ENCODE assay signal across 1 cellular context in the genomic region with DNA sequence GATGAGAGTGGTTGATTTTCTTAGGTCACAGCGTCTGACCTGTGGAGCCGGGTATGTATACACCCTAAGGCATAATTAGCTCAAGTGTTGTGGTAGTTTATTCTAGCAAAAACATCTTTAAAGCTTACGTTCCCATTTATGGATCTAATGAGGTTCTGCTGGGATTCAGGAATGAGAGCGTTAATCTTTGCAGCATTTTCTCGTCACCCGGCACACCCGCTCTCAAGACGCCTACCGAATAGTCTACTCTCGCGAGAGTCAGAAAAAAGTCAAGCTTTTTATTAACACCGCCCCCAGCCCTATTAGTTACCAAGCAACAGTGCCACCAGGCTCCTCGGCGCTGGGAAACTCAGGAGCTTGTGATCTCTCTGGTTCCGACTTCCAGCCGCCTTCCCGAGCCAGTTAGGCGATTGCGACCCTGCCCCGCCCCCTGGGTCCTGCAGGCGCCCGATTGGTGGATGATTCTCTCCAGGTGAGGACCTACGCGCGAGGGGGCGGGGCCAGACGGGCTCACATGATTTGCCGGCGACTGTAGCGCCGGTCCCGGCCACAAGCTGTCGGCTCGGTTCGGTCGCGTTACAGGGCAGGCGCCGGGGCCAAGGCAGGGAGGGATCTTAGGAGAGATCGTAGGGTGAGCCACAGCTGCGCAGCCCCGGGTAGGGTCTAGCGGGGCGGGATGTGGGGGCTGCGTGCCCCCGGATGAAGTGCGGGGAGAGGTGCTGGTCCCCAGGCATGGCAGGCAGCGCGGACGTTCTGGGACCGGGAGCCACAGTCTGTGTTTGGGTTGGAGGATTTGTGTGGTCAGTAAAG.
A peak's percentile ranks its signal among the peaks of the same experiment; 100 is the strongest.
TF ChIP-seq lines count a peak whose summit lies in the region.

PFKFB2 (plus strand) TSS at position 540 of the 810 bp plus-strand sequence. CDS start 1,443 bp downstream, outside the sequence.

TF ChIP-seq in GM12878, 131 proteins besides CTCF, POLR2A, EP300 and RAD21 (continued from another document):
- peak; percentile 39; the same call in 1 of the 2 replicates for TF ChIP-seq MXI1 (IDR thresholded peaks at IDR 0.05; ENCODE audit: low read depth, low read length)
- TF ChIP-seq, protein P1, sequence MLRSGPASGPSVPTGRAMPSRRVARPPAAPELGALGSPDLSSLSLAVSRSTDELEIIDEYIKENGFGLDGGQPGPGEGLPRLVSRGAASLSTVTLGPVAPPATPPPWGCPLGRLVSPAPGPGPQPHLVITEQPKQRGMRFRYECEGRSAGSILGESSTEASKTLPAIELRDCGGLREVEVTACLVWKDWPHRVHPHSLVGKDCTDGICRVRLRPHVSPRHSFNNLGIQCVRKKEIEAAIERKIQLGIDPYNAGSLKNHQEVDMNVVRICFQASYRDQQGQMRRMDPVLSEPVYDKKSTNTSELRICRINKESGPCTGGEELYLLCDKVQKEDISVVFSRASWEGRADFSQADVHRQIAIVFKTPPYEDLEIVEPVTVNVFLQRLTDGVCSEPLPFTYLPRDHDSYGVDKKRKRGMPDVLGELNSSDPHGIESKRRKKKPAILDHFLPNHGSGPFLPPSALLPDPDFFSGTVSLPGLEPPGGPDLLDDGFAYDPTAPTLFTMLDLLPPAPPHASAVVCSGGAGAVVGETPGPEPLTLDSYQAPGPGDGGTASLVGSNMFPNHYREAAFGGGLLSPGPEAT (IDR thresholded peaks at IDR 0.05; ENCODE audit: low read depth) = 0 out of 2 replicates have a peak, but pooled peaks have one; percentile 26
- TF ChIP-seq NBN (IDR thresholded peaks at IDR 0.05) = 0 out of 2 replicates have a peak, but pooled peaks have one; percentile 1
- peak; percentile 99 for TF ChIP-seq CHD2 (IDR thresholded peaks at IDR 0.05; ENCODE audit: borderline replicate concordance, low read depth, low read length)
- TF ChIP-seq MAX (IDR thresholded peaks at IDR 0.05; ENCODE audit: low read depth, low read length) = peak; percentile 38; the same call in 1 of the 2 replicates
- TF ChIP-seq, protein P2, sequence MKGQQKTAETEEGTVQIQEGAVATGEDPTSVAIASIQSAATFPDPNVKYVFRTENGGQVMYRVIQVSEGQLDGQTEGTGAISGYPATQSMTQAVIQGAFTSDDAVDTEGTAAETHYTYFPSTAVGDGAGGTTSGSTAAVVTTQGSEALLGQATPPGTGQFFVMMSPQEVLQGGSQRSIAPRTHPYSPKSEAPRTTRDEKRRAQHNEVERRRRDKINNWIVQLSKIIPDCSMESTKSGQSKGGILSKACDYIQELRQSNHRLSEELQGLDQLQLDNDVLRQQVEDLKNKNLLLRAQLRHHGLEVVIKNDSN (IDR thresholded peaks at IDR 0.05; ENCODE audit: borderline replicate concordance, extremely low read length, insufficient read depth, low read depth, low read length) = peak; percentile 52
- peak; percentile 43 for TF ChIP-seq YY1 (IDR thresholded peaks at IDR 0.05; ENCODE audit: low read depth, low read length)
- no peak for TF ChIP-seq CEBPB (IDR thresholded peaks at IDR 0.05; ENCODE audit: borderline replicate concordance in 1 of 2, low read depth in 2 of 2, low read length in 2 of 2)
- peak; percentile 38; the same call in 1 of the 2 replicates for TF ChIP-seq CREB1 (IDR thresholded peaks at IDR 0.05; ENCODE audit: low read depth)
- peak; percentile 71 for TF ChIP-seq CBFB (IDR thresholded peaks at IDR 0.05; ENCODE audit: low read depth)
- TF ChIP-seq BHLHE40 (IDR thresholded peaks at IDR 0.05; ENCODE audit: borderline replicate concordance in 1 of 2, low read depth in 2 of 2, low read length in 1 of 2) = peak; percentile 22 to 54; a peak in 2 of 4 replicates
- peak; percentile 21 for TF ChIP-seq RELA (IDR thresholded peaks at IDR 0.05; ENCODE audit: borderline replicate concordance, partially characterized antibody)
- TF ChIP-seq RCOR1 (conservative IDR thresholded peaks at IDR 0.05; ENCODE audit: low read depth, low read length) = peak; percentile 97; the same call in 1 of the 2 replicates
- TF ChIP-seq CBX3 (IDR thresholded peaks at IDR 0.05; ENCODE audit: borderline replicate concordance, low read depth) = no peak
- 0 out of 2 replicates have a peak, but pooled peaks have one; percentile 27 for TF ChIP-seq STAT1 (conservative IDR thresholded peaks at IDR 0.05)
- peak; percentile 60; the same call in 1 of the 2 replicates for TF ChIP-seq HDGF (IDR thresholded peaks at IDR 0.05)
- no peak for TF ChIP-seq FOXK2 (IDR thresholded peaks at IDR 0.05)
- TF ChIP-seq KLF5 (IDR thresholded peaks at IDR 0.05; ENCODE audit: partially characterized antibody) = peak; percentile 29
- no peak for TF ChIP-seq PML (IDR thresholded peaks at IDR 0.05; ENCODE audit: low read length)
- 0 out of 2 replicates have a peak, but pooled peaks have one; percentile 42 for TF ChIP-seq DPF2 (IDR thresholded peaks at IDR 0.05)
- TF ChIP-seq, protein P3, sequence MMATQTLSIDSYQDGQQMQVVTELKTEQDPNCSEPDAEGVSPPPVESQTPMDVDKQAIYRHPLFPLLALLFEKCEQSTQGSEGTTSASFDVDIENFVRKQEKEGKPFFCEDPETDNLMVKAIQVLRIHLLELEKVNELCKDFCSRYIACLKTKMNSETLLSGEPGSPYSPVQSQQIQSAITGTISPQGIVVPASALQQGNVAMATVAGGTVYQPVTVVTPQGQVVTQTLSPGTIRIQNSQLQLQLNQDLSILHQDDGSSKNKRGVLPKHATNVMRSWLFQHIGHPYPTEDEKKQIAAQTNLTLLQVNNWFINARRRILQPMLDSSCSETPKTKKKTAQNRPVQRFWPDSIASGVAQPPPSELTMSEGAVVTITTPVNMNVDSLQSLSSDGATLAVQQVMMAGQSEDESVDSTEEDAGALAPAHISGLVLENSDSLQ (IDR thresholded peaks at IDR 0.05) = peak; percentile 9; the same call in 1 of the 2 replicates
- peak; percentile 58 for TF ChIP-seq SIN3A (IDR thresholded peaks at IDR 0.05; ENCODE audit: low read depth, low read length)
- TF ChIP-seq NR2C1 (IDR thresholded peaks at IDR 0.05) = no peak
- peak; percentile 5; the same call in 1 of the 2 replicates for TF ChIP-seq CREM (IDR thresholded peaks at IDR 0.05; ENCODE audit: low read depth)
- TF ChIP-seq, protein P4, sequence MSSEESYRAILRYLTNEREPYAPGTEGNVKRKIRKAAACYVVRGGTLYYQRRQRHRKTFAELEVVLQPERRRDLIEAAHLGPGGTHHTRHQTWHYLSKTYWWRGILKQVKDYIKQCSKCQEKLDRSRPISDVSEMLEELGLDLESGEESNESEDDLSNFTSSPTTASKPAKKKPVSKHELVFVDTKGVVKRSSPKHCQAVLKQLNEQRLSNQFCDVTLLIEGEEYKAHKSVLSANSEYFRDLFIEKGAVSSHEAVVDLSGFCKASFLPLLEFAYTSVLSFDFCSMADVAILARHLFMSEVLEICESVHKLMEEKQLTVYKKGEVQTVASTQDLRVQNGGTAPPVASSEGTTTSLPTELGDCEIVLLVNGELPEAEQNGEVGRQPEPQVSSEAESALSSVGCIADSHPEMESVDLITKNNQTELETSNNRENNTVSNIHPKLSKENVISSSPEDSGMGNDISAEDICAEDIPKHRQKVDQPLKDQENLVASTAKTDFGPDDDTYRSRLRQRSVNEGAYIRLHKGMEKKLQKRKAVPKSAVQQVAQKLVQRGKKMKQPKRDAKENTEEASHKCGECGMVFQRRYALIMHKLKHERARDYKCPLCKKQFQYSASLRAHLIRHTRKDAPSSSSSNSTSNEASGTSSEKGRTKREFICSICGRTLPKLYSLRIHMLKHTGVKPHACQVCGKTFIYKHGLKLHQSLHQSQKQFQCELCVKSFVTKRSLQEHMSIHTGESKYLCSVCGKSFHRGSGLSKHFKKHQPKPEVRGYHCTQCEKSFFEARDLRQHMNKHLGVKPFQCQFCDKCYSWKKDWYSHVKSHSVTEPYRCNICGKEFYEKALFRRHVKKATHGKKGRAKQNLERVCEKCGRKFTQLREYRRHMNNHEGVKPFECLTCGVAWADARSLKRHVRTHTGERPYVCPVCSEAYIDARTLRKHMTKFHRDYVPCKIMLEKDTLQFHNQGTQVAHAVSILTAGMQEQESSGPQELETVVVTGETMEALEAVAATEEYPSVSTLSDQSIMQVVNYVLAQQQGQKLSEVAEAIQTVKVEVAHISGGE (CRISPR knock-in tag; IDR thresholded peaks at IDR 0.05) = peak; percentile 55; the same call in 1 of the 2 replicates
- 0 out of 3 replicates have a peak, but pooled peaks have one; percentile 10 for TF ChIP-seq POU2F2 (IDR thresholded peaks at IDR 0.05; ENCODE audit: borderline replicate concordance, low read depth, low read length)
- TF ChIP-seq ZBTB40 (IDR thresholded peaks at IDR 0.05; ENCODE audit: borderline replicate concordance) = peak; percentile 35; the same call in 1 of the 2 replicates
- TF ChIP-seq NR2F1 (conservative IDR thresholded peaks at IDR 0.05) = peak; percentile 58
- TF ChIP-seq JUND (IDR thresholded peaks at IDR 0.05; ENCODE audit: low read depth, low read length) = no peak
- TF ChIP-seq, protein P5, sequence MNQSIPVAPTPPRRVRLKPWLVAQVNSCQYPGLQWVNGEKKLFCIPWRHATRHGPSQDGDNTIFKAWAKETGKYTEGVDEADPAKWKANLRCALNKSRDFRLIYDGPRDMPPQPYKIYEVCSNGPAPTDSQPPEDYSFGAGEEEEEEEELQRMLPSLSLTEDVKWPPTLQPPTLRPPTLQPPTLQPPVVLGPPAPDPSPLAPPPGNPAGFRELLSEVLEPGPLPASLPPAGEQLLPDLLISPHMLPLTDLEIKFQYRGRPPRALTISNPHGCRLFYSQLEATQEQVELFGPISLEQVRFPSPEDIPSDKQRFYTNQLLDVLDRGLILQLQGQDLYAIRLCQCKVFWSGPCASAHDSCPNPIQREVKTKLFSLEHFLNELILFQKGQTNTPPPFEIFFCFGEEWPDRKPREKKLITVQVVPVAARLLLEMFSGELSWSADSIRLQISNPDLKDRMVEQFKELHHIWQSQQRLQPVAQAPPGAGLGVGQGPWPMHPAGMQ (IDR thresholded peaks at IDR 0.05; ENCODE audit: borderline replicate concordance) = peak; percentile 80
- no peak for TF ChIP-seq SREBF2 (IDR thresholded peaks at IDR 0.05; ENCODE audit: low read length)
